Comparison of ENCODE assay signal across 7 cellular contexts in genomic region chr7:55065079-55065478, GRCh38. TPM values are rescaled to one million over a fixed set of nuclear protein-coding genes. Genes with fewer than 3 reads are reported as not detected.
DNase-seq lines count a peak whose midpoint lies in the region; ATAC-seq and TF ChIP-seq lines count a peak whose summit lies in the region.

No MANE protein-coding gene starts in this region.

- no peaks in the 10 kb centered on the region for H4K20me1 ChIP-seq in OCI-LY3 (ENCODE audit: insufficient read depth, low read length)

- H3K9me3 ChIP-seq in OCI-LY3 (ENCODE audit: insufficient read depth, low read length) = no peaks in the 10 kb centered on the region
- H3K9me3 ChIP-seq in skeletal muscle tissue (ENCODE audit: control insufficient read depth in 3 of 3, low read length in 3 of 3) = no peaks in the 10 kb centered on the region

- 0 out of 2 replicates have a peak overlapping the region, but pooled peaks have one; percentile 30 for H2AFZ ChIP-seq in OCI-LY3 (ENCODE audit: low read depth, low read length)

- DNase-seq in fibroblast of mammary gland (ENCODE audit: low read depth) = peak; percentile 100
- DNase-seq in DMS153 (lab: John Stamatoyannopoulos, UW) = no peak
- DNase-seq in NOMO-1 (lab: John Stamatoyannopoulos, UW; ENCODE audit: unreplicated experiment in 2 of 2) = no peak
- DNase-seq in stimulated activated CD4-positive, alpha-beta T cell treated with anti-CD3 and anti-CD28 coated beads, Interleukin-4, amount 100 ng/mL, for 4 hours = no peak

- H3K9ac ChIP-seq in OCI-LY3 (ENCODE audit: low read length) (peak overlapping the region; percentile 54; the same call in 1 of the 2 replicates), skeletal muscle tissue (ENCODE audit: low read depth in 1 of 3, low read length in 3 of 3) (peak overlapping the region in 2 of 3 donors; percentile 54 to 67)

- TF ChIP-seq CTCF in OCI-LY3 (IDR thresholded peaks at IDR 0.05; ENCODE audit: low read depth, low read length) (no peak), fibroblast of mammary gland (conservative IDR thresholded peaks at IDR 0.05; ENCODE audit: control insufficient read depth, insufficient read depth, low read depth, low read length) (no peak)

- H3K4me3 ChIP-seq in OCI-LY3 (ENCODE audit: low read length) (peak overlapping the region; percentile 65), fibroblast of mammary gland (ENCODE audit: control insufficient read depth, low read depth, low read length) (no peak overlapping the region), skeletal muscle tissue (ENCODE audit: low read length in 3 of 3) (no peak overlapping the region)

- peak; percentile 66 for ATAC-seq in GM21825 (IDR thresholded peaks at IDR 0.05; ENCODE audit: unreplicated experiment)

- H3K4me2 ChIP-seq in OCI-LY3 (ENCODE audit: low read length) = peak overlapping the region; percentile 89

- H3K36me3 ChIP-seq in OCI-LY3 (replicated peaks; ENCODE audit: low read depth, low read length) = no peaks in the 10 kb centered on the region
- H3K36me3 ChIP-seq in skeletal muscle tissue (ENCODE audit: control insufficient read depth in 3 of 3, insufficient read depth in 3 of 3, low read length in 3 of 3) = no peaks in the 10 kb centered on the region

- H3K27me3 ChIP-seq in OCI-LY3 (ENCODE audit: low read depth, low read length) (peaks cover 22% of the 10 kb centered on the region), skeletal muscle tissue (ENCODE audit: control insufficient read depth in 3 of 3, insufficient read depth in 3 of 3, low read length in 3 of 3) (no peaks in the 10 kb centered on the region)

- H3K27ac ChIP-seq in OCI-LY3 (ENCODE audit: low read length) (peak overlapping the region; percentile 78), skeletal muscle tissue (ENCODE audit: low read depth, low read length) (peak overlapping the region; percentile 57)

- H3K79me2 ChIP-seq in OCI-LY3 (ENCODE audit: low read length) = no peaks in the 10 kb centered on the region

- H3K4me1 ChIP-seq in OCI-LY3 (ENCODE audit: low read length) = peaks cover 60% of the 10 kb centered on the region
- H3K4me1 ChIP-seq in skeletal muscle tissue (ENCODE audit: control insufficient read depth in 3 of 3, insufficient read depth in 3 of 3, low read length in 3 of 3) = peaks cover 39 to 46% (median 40%) of the 10 kb centered on the region in 3 donors

RNA-seq across cellular contexts. Expression of gene EGFR, which starts 46.3 kb away (rescaled TPM):
- 17.7 TPM for total RNA-seq in skeletal muscle tissue
